In the genomic region with DNA sequence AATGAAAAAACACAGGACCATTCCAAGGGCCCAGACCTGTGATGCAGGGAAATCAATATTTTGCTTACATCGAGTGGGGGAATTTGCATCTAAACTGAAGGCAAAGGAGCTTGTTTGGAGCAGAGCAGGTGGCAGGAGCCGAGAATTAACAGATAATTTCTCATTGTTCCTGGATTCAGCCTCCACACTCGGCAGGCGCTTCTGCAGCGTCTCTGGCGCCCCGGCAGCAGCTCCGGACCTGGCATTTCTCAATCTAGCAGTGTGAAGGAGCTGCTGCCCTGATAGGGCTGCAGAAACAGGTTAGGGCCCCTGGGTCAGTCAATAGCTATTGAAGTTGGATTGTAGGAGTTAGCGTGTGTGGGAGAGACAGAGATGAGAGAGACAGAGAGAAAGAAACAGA, we compare ENCODE assay signal across 32 cellular contexts. TPM values are rescaled to one million over a fixed set of nuclear protein-coding genes. Genes with fewer than 3 reads are reported as not detected.
"Had no signal": no experiment of that assay in that cellular context is flagged by ENCODE, and none has a peak within 500 bp of the region (broad histone marks: within the 10 kb centered on the region; RNA-seq: fewer than 3 reads in every experiment).

No MANE protein-coding gene starts in this region.

- H3K4me3 Mint-ChIP-seq: activated CD4-positive, alpha-beta memory T cell treated with anti-CD3 and anti-CD28 coated beads, Interleukin-2, amount 10 ng/mL, durations not matched to agents 7 days and 5 days; activated CD8-positive, alpha-beta memory T cell treated with anti-CD3 and anti-CD28 coated beads, Interleukin-2, amount 10 ng/mL, durations not matched to agents 7 days and 5 days; activated naive CD4-positive, alpha-beta T cell treated with anti-CD3 and anti-CD28 coated beads, Interleukin-2, amount 10 ng/mL, durations not matched to agents 7 days and 5 days; activated naive CD8-positive, alpha-beta T cell; activated naive CD8-positive, alpha-beta T cell treated with anti-CD3 and anti-CD28 coated beads, Interleukin-2, amount 50 U/mL, for 24 hours had no signal

- H3K27ac ChIP-seq: brain microvascular endothelial cell, KMS-11, SJSA1, WERI-Rb-1 had no signal

- H3K27ac Mint-ChIP-seq: activated CD4-positive, alpha-beta memory T cell treated with anti-CD3 and anti-CD28 coated beads, Interleukin-2, amount 10 ng/mL, durations not matched to agents 7 days and 5 days; activated CD8-positive, alpha-beta memory T cell treated with anti-CD3 and anti-CD28 coated beads, Interleukin-2, amount 10 ng/mL, durations not matched to agents 7 days and 5 days; activated naive CD4-positive, alpha-beta T cell treated with anti-CD3 and anti-CD28 coated beads, Interleukin-2, amount 10 ng/mL, durations not matched to agents 7 days and 5 days; activated naive CD8-positive, alpha-beta T cell; activated naive CD8-positive, alpha-beta T cell treated with anti-CD3 and anti-CD28 coated beads, Interleukin-2, amount 50 U/mL, for 24 hours had no signal

- H3K9me3 Mint-ChIP-seq: activated CD4-positive, alpha-beta memory T cell treated with anti-CD3 and anti-CD28 coated beads, Interleukin-2, amount 10 ng/mL, durations not matched to agents 7 days and 5 days; activated naive CD4-positive, alpha-beta T cell treated with anti-CD3 and anti-CD28 coated beads, Interleukin-2, amount 10 ng/mL, durations not matched to agents 7 days and 5 days; activated naive CD8-positive, alpha-beta T cell treated with anti-CD3 and anti-CD28 coated beads, Interleukin-2, amount 50 U/mL, for 24 hours had no signal

- ATAC-seq: activated CD8-positive, alpha-beta memory T cell treated with anti-CD3 and anti-CD28 coated beads, Interleukin-2, amount 10 ng/mL, durations not matched to agents 7 days and 5 days; activated naive CD8-positive, alpha-beta T cell treated with anti-CD3 and anti-CD28 coated beads, Interleukin-2, amount 50 U/mL, for 24 hours; Panc1 had no signal

- H3K36me3 Mint-ChIP-seq: activated CD8-positive, alpha-beta memory T cell treated with anti-CD3 and anti-CD28 coated beads, Interleukin-2, amount 10 ng/mL, durations not matched to agents 7 days and 5 days; activated naive CD4-positive, alpha-beta T cell treated with anti-CD3 and anti-CD28 coated beads, Interleukin-2, amount 10 ng/mL, durations not matched to agents 7 days and 5 days; activated naive CD8-positive, alpha-beta T cell had no signal

- H3K4me3 ChIP-seq: SJSA1 had no signal

- DNase-seq: activated CD4-positive, alpha-beta memory T cell treated with anti-CD3 and anti-CD28 coated beads, Interleukin-2, amount 10 ng/mL, durations not matched to agents 7 days and 5 days; activated CD4-positive, alpha-beta T cell treated with anti-CD3 and anti-CD28 coated beads for 1 hour; activated CD4-positive, CD25-positive, alpha-beta regulatory T cell; activated CD8-positive, alpha-beta memory T cell treated with anti-CD3 and anti-CD28 coated beads for 24 hours; activated CD8-positive, alpha-beta memory T cell treated with anti-CD3 and anti-CD28 coated beads, Interleukin-2, amount 10 ng/mL, durations not matched to agents 7 days and 5 days; activated CD8-positive, alpha-beta memory T cell treated with anti-CD3 and anti-CD28 coated beads, Interleukin-2, amount 50 U/mL, for 48 hours; activated effector memory CD4-positive, alpha-beta T cell treated with Interleukin-2 at 50 U/mL for 16 hours; activated naive CD8-positive, alpha-beta T cell treated with anti-CD3 and anti-CD28 coated beads, Interleukin-2, amount 50 U/mL, for 24 hours; activated T-cell treated with anti-CD3 and anti-CD28 coated beads, Interleukin-2, amount 50 U/mL, for 48 hours; brain microvascular endothelial cell; central memory CD4-positive, alpha-beta T cell; MM.1S; MV-4-11; NCI-H1092; NCI-H187 treated with DMSO at 0.1 percent for 48 hours; NCI-H2081; NCI-H2171 treated with DMSO at 0.1 percent for 48 hours; NCI-H2227 treated with DMSO at 0.1 percent for 48 hours; NCI-H446; NCI-H510A treated with DMSO at 0.1 percent for 48 hours; NCI-H774; RPMI8226; SHP77 treated with DMSO at 0.1 percent for 48 hours; T-helper 1 cell; T-helper 2 cell; T-helper 9 cell; WERI-Rb-1 had no signal

- H3K36me3 ChIP-seq: brain microvascular endothelial cell, SJSA1, WERI-Rb-1 had no signal

- H3K9me3 ChIP-seq: SJSA1 had no signal

RNA-seq across cellular contexts. Expression of gene SYT6, which starts 2.1 kb away (rescaled TPM):
- total RNA-seq: activated CD4-positive, alpha-beta memory T cell treated with anti-CD3 and anti-CD28 coated beads, Interleukin-2, amount 10 ng/mL, durations not matched to agents 7 days and 5 days; activated CD8-positive, alpha-beta memory T cell treated with anti-CD3 and anti-CD28 coated beads, Interleukin-2, amount 10 ng/mL, durations not matched to agents 7 days and 5 days; SJSA1 had no signal
